In genomic region chr21:16420086-16420724, GRCh38 we compare ENCODE assay signal across 8 cellular contexts.
DNase-seq lines count a peak whose midpoint lies in the region; ATAC-seq and TF ChIP-seq lines count a peak whose summit lies in the region.

No MANE protein-coding gene starts in this region.

- H3K4me3 ChIP-seq in fibroblast of lung (replicated peaks in 1 of 4; ENCODE audit: control extremely low read depth in 1 of 4, insufficient read depth in 1 of 4, low read depth in 3 of 4, low read length in 4 of 4), result peak overlapping the region; percentile 6 to 58 (median 38)
- peak overlapping the region; percentile 9 for H3K4me3 ChIP-seq in parathyroid adenoma (ENCODE audit: low read depth, low read length)

- H3K9me3 ChIP-seq in fibroblast of lung (ENCODE audit: control insufficient read depth, insufficient read depth, low read depth, low read length) (no peaks in the 10 kb centered on the region), parathyroid adenoma (ENCODE audit: control insufficient read depth, low read length) (no peaks in the 10 kb centered on the region)

- H3K4me2 ChIP-seq in fibroblast of lung (ENCODE audit: extremely low read depth, insufficient read depth, low read length) (peak overlapping the region; percentile 52), parathyroid adenoma (ENCODE audit: low read length) (no peak overlapping the region)

- H3K27me3 ChIP-seq in fibroblast of lung (ENCODE audit: control insufficient read depth, insufficient read depth, low read length) (no peaks in the 10 kb centered on the region), parathyroid adenoma (ENCODE audit: control insufficient read depth, insufficient read depth, low read length) (no peaks in the 10 kb centered on the region)

- no peak for TF ChIP-seq CTCF in fibroblast of lung (conservative IDR thresholded peaks at IDR 0.05 in 1 of 2, IDR thresholded peaks at IDR 0.05 in 1 of 2; ENCODE audit: low read depth in 1 of 2, low read length in 2 of 2)
- no peak for TF ChIP-seq CTCF in parathyroid adenoma (IDR thresholded peaks at IDR 0.05)

- no peaks in the 10 kb centered on the region for H3K79me2 ChIP-seq in fibroblast of lung (ENCODE audit: control insufficient read depth, insufficient read depth, low read length)
- H3K79me2 ChIP-seq in parathyroid adenoma, result no peaks in the 10 kb centered on the region

- H4K20me1 ChIP-seq in fibroblast of lung (ENCODE audit: control insufficient read depth, extremely low read depth, insufficient read depth, low read length), result no peaks in the 10 kb centered on the region

- no peaks in the 10 kb centered on the region for H3K4me1 ChIP-seq in fibroblast of lung (ENCODE audit: control insufficient read depth, extremely low read depth, insufficient read depth, low read length)
- H3K4me1 ChIP-seq in parathyroid adenoma, result no peaks in the 10 kb centered on the region

- no peak for ATAC-seq in GM21786 (IDR thresholded peaks at IDR 0.05; ENCODE audit: unreplicated experiment)

- no peak overlapping the region for H3K27ac ChIP-seq in fibroblast of lung (ENCODE audit: insufficient read depth, low read length)
- no peak overlapping the region for H3K27ac ChIP-seq in parathyroid adenoma

- H2AFZ ChIP-seq in fibroblast of lung (ENCODE audit: low read length), result no peak overlapping the region
- H2AFZ ChIP-seq in parathyroid adenoma, result no peak overlapping the region

- H3K9ac ChIP-seq in fibroblast of lung (ENCODE audit: insufficient read depth, low read length) (no peak overlapping the region), parathyroid adenoma (no peak overlapping the region)

- no peaks in the 10 kb centered on the region for H3K36me3 ChIP-seq in fibroblast of lung (ENCODE audit: control insufficient read depth, insufficient read depth, low read length)
- no peaks in the 10 kb centered on the region for H3K36me3 ChIP-seq in parathyroid adenoma (ENCODE audit: control insufficient read depth, insufficient read depth, low read length)

- DNase-seq in DMS 273 treated with DMSO at 0.1 percent for 48 hours (lab: John Stamatoyannopoulos, UW) (peak; percentile 23), NCI-H82 treated with DMSO at 0.1 percent for 48 hours (lab: John Stamatoyannopoulos, UW; ENCODE audit: unreplicated experiment) (peak; percentile 36), fibroblast of lung (ENCODE audit: low read depth in 2 of 2) (peak; percentile 69 to 84), HPDE6-E6E7 (ENCODE audit: extremely low spot score) (no peak)
- DNase-seq in stimulated activated CD4-positive, alpha-beta T cell treated with anti-CD3 and anti-CD28 coated beads, Interleukin-4, amount 100 ng/mL, for 24 hours, result no peak
- DNase-seq in activated CD8-positive, alpha-beta memory T cell treated with anti-CD3 and anti-CD28 coated beads, Interleukin-2, amount 50 U/mL, for 4 hours, result no peak

Comparison
In these comparisons a context has a peak if more than half of its experiments do, and no peak if none do; other contexts are left out.
1. DNase-seq: peak in DMS 273 treated with DMSO at 0.1 percent for 48 hours (single experiment), NCI-H82 treated with DMSO at 0.1 percent for 48 hours (single experiment) and fibroblast of lung (2 of 2); none in stimulated activated CD4-positive, alpha-beta T cell treated with anti-CD3 and anti-CD28 coated beads, Interleukin-4, amount 100 ng/mL, for 24 hours (single experiment), HPDE6-E6E7 (single experiment) and activated CD8-positive, alpha-beta memory T cell treated with anti-CD3 and anti-CD28 coated beads, Interleukin-2, amount 50 U/mL, for 4 hours (single experiment).